ENCODE assay signal across 14 cellular contexts in genomic region chr12:57983858-57984505, GRCh38.
"Had no signal": no experiment of that assay in that cellular context is flagged by ENCODE, and none has a peak within 500 bp of the region (broad histone marks: within the 10 kb centered on the region; RNA-seq: fewer than 3 reads in every experiment).

No MANE protein-coding gene starts in this region.

- H3K4me1 Mint-ChIP-seq: activated naive CD8-positive, alpha-beta T cell treated with anti-CD3 and anti-CD28 coated beads, Interleukin-2, amount 10 ng/mL, durations not matched to agents 7 days and 5 days; WTC11 had no signal

- ATAC-seq: activated CD8-positive, alpha-beta T cell treated with anti-CD3 and anti-CD28 coated beads, Interleukin-2, amount 10 ng/mL, durations not matched to agents 7 days and 5 days; WTC11 had no signal

- H3K4me1 ChIP-seq: breast epithelium had no signal

- H3K27ac Mint-ChIP-seq: activated CD8-positive, alpha-beta T cell treated with anti-CD3 and anti-CD28 coated beads, Interleukin-2, amount 10 ng/mL, durations not matched to agents 7 days and 5 days; activated naive CD8-positive, alpha-beta T cell treated with anti-CD3 and anti-CD28 coated beads, Interleukin-2, amount 10 ng/mL, durations not matched to agents 7 days and 5 days; T-helper 1 cell treated with Interleukin-12 subunit alpha and Interleukin-12 subunit beta and Interleukin-4 antibody, amounts not matched to agents 30 μg/mL and 1 μg/mL, for 36 hours; WTC11 had no signal

- H3K27ac ChIP-seq: breast epithelium, KMS-11 had no signal

- H3K36me3 Mint-ChIP-seq: activated naive CD8-positive, alpha-beta T cell treated with anti-CD3 and anti-CD28 coated beads, Interleukin-2, amount 10 ng/mL, durations not matched to agents 7 days and 5 days; WTC11 had no signal

- H3K27me3 ChIP-seq: breast epithelium had no signal

- H3K4me3 ChIP-seq: breast epithelium had no signal

- H3K9ac ChIP-seq: KMS-11 had no signal

- DNase-seq: activated CD4-positive, alpha-beta T cell treated with anti-CD3 and anti-CD28 coated beads, Interleukin-2, amount 50 U/mL, for 4 hours; activated CD4-positive, CD25-positive, alpha-beta regulatory T cell treated with anti-CD3 and anti-CD28 coated beads, Interleukin-2, amount 50 U/mL, for 72 hours; activated CD8-positive, alpha-beta memory T cell treated with anti-CD3 and anti-CD28 coated beads, Interleukin-2, amount 50 U/mL, for 48 hours; activated naive CD4-positive, alpha-beta T cell treated with anti-CD3 and anti-CD28 coated beads, Interleukin-2, amount 50 U/mL, for 16 hours; activated naive CD8-positive, alpha-beta T cell treated with anti-CD3 and anti-CD28 coated beads, Interleukin-2, amount 10 ng/mL, durations not matched to agents 7 days and 5 days; activated T-cell treated with anti-CD3 and anti-CD28 coated beads, Interleukin-2, amount 50 U/mL, for 1 hour; NCI-H187 treated with DMSO at 0.1 percent for 48 hours; NCI-H2081 treated with DMSO at 0.1 percent for 48 hours; SHP77 treated with DMSO at 0.1 percent for 48 hours had no signal

- H3K9me3 ChIP-seq: breast epithelium had no signal

- H3K36me3 ChIP-seq: breast epithelium had no signal

- H3K9me3 Mint-ChIP-seq: T-helper 1 cell treated with Interleukin-12 subunit alpha and Interleukin-12 subunit beta and Interleukin-4 antibody, amounts not matched to agents 30 μg/mL and 1 μg/mL, for 36 hours had no signal

- H3K4me3 Mint-ChIP-seq: activated CD8-positive, alpha-beta T cell treated with anti-CD3 and anti-CD28 coated beads, Interleukin-2, amount 10 ng/mL, durations not matched to agents 7 days and 5 days; activated naive CD8-positive, alpha-beta T cell treated with anti-CD3 and anti-CD28 coated beads, Interleukin-2, amount 10 ng/mL, durations not matched to agents 7 days and 5 days; T-helper 1 cell treated with Interleukin-12 subunit alpha and Interleukin-12 subunit beta and Interleukin-4 antibody, amounts not matched to agents 30 μg/mL and 1 μg/mL, for 36 hours; WTC11 had no signal

- H3K4me2 ChIP-seq: KMS-11 had no signal
